8 cellular contexts compared by ENCODE assay signal in the genomic region with DNA sequence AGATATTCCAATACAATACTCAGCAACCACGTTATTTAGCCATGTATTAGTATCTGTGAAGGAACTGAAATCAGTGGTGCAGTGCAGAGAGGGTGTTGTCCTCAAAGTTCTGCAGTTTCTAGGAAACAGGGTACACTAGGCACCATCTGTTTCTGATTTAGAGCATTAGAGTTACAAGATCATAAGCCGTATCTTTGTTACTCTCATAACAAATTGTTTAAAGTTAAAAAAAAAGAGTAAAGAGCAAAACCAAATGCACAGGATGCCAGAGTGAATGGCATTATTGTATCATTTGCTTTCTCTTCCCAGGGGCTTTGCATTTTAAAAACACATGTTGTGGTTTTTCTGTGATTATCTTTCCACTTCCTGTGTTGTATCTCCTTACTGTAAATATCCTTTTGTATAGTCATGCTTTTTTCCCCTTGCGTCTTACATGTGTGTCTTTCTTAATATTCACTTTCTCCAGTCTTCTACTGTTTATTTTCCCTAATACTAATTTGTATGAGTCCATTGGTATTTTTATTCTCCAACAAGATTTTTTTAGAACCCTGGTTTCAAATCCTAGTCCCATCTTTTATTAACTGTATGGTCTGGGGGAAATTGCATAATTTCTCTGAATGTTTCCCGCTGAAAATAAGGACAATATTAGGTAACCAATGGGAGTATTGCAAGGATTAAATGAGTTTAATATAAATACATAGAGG. TPM values are rescaled to one million over a fixed set of nuclear protein-coding genes. Genes with fewer than 3 reads are reported as not detected.
A peak's percentile ranks its signal among the peaks of the same experiment; 100 is the strongest.
DNase-seq lines count a peak whose midpoint lies in the region; ATAC-seq and TF ChIP-seq lines count a peak whose summit lies in the region.

No MANE protein-coding gene starts in this region.

- no peaks in the 10 kb centered on the region for H3K9me3 ChIP-seq in esophagus squamous epithelium

- no peak for TF ChIP-seq POLR2A in esophagus squamous epithelium (IDR thresholded peaks at IDR 0.05)

- in situ Hi-C loops in astrocyte of the cerebellum (cut with HindIII; ENCODE audit: low sequenced_read_pairs): no loop called here

- no peaks in the 10 kb centered on the region for H3K36me3 ChIP-seq in esophagus squamous epithelium

- H3K4me3 ChIP-seq in astrocyte of the cerebellum (ENCODE audit: low read depth, low read length) (no peak overlapping the region), skin epidermis (no peak overlapping the region), esophagus squamous epithelium (no peak overlapping the region)

- DNase-seq in AG08395 (ENCODE audit: low spot score): peak; percentile 78
- peak; percentile 37 for DNase-seq in astrocyte of the cerebellum (ENCODE audit: low read depth)
- no peak for DNase-seq in NCI-H146 treated with DMSO at 0.1 percent for 48 hours (lab: John Stamatoyannopoulos, UW; ENCODE audit: unreplicated experiment)
- DNase-seq in esophagus squamous epithelium (lab: John Stamatoyannopoulos, UW): no peak
- DNase-seq in T-helper 9 cell: no peak

- H3K27me3 ChIP-seq in esophagus squamous epithelium: no peaks in the 10 kb centered on the region

- peaks cover 0 to 43% (median 6%) of the 10 kb centered on the region in 3 donors for H3K4me1 ChIP-seq in esophagus squamous epithelium

- TF ChIP-seq CTCF in astrocyte of the cerebellum (IDR thresholded peaks at IDR 0.05; ENCODE audit: low read depth, low read length, missing control alignments) (no peak), esophagus squamous epithelium (IDR thresholded peaks at IDR 0.05) (no peak)

- 30 to 45% methylated on average over 4 of the region's 4 CpGs for WGBS in esophagus squamous epithelium, 2 donors

- ATAC-seq in GM18909 (IDR thresholded peaks at IDR 0.05; ENCODE audit: poor library complexity, unreplicated experiment) (peak; percentile 62), HG03571 (IDR thresholded peaks at IDR 0.05; ENCODE audit: unreplicated experiment) (peak; percentile 54)

- H3K27ac ChIP-seq in skin epidermis (peak overlapping the region in 14 of 21 experiments; percentile 16 to 81 (median 58)), esophagus squamous epithelium (peak overlapping the region in 1 of 4 donors; percentile 54)

- intact Hi-C loops in esophagus squamous epithelium (cut with DNase I): no loop called here

RNA-seq across cellular contexts. Expression of a gene that starts 15.2 kb away (rescaled TPM):
- 10 to 100 TPM; 11.0 to 30.1 (median 20.7) TPM for total RNA-seq in esophagus squamous epithelium

Comparison
In these comparisons a context has a peak if more than half of its experiments do, and no peak if none do; other contexts are left out.
1. DNase-seq: peak in AG08395 (single experiment) and astrocyte of the cerebellum (single experiment); none in NCI-H146 treated with DMSO at 0.1 percent for 48 hours (single experiment), esophagus squamous epithelium (single experiment) and T-helper 9 cell (single experiment).